Comparison of ENCODE assay signal across 17 cellular contexts in the genomic region with DNA sequence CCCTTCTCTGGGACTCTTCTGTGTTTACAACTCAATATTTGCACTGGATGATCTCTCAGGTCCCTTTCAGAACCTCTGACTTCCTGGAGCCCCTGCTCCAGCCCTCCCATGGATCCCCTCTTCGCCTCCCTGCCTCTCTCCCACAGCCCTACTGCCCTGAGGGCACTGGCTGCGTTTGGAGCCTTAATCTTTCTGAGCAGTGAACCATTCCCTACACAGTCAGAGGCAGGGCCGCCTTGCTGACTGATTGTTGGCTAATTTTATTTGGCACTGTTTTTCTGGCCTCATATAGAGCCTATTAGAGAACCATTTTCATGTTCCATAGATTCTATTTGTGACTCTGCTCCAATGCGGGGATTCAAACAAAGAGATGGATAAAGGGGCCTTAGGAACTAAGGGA.
A peak's percentile ranks its signal among the peaks of the same experiment; 100 is the strongest.
DNase-seq lines count a peak whose midpoint lies in the region; ATAC-seq and TF ChIP-seq lines count a peak whose summit lies in the region.
"Had no signal": no experiment of that assay in that cellular context is flagged by ENCODE, and none has a peak within 500 bp of the region (broad histone marks: within the 10 kb centered on the region; RNA-seq: fewer than 3 reads in every experiment).

No MANE protein-coding gene starts in this region.

- in situ Hi-C loops in GM23248 (cut with MboI), result no loop called here

- no peaks in the 10 kb centered on the region for H3K9me3 Mint-ChIP-seq in type B pancreatic cell

- H3K4me3 ChIP-seq in MG63, result no peak overlapping the region
- no peak overlapping the region for H3K4me3 ChIP-seq in GM23248
- H3K4me3 ChIP-seq in heart right ventricle, result no peak overlapping the region

- no peaks in the 10 kb centered on the region for H3K9me3 ChIP-seq in MG63
- no peaks in the 10 kb centered on the region for H3K9me3 ChIP-seq in GM23248 (ENCODE audit: low read depth)
- H3K9me3 ChIP-seq in heart right ventricle, result no peaks in the 10 kb centered on the region

- ATAC-seq in GM21526 (IDR thresholded peaks at IDR 0.05; ENCODE audit: low FRiP score, unreplicated experiment) (no peak), heart right ventricle (no peak)

- no peak overlapping the region for H3K4me2 ChIP-seq in GM23248 (ENCODE audit: unreplicated experiment)

- H3K9ac ChIP-seq in GM23248, result no peak overlapping the region

- no peaks in the 10 kb centered on the region for H3K36me3 ChIP-seq in MG63
- no peaks in the 10 kb centered on the region for H3K36me3 ChIP-seq in GM23248 (ENCODE audit: low read depth)
- no peaks in the 10 kb centered on the region for H3K36me3 ChIP-seq in heart right ventricle

- H3K27me3 Mint-ChIP-seq in type B pancreatic cell, result peaks cover 16% of the 10 kb centered on the region

- H3K27me3 ChIP-seq in MG63 (no peaks in the 10 kb centered on the region), GM23248 (replicated peaks; ENCODE audit: insufficient read depth) (no peaks in the 10 kb centered on the region), heart right ventricle (no peaks in the 10 kb centered on the region)

- no peak overlapping the region for H3K4me3 Mint-ChIP-seq in type B pancreatic cell
- H3K4me3 Mint-ChIP-seq: IgD-negative memory B cell had no signal

- no peak overlapping the region for H2AFZ ChIP-seq in GM23248

- WGBS in GM23248 (ENCODE audit: low coverage in 1 of 2, low lambda C conversion rate in 2 of 2, missing lambda C conversion rate in 2 of 2), 2 experiments, result 48 to 51% methylated on average over 4 of the region's 4 CpGs
- 59% methylated on average over 4 of the region's 4 CpGs for WGBS in heart right ventricle, 2 donors

- no peaks in the 10 kb centered on the region for H4K20me1 ChIP-seq in GM23248 (ENCODE audit: insufficient read depth)

- H3K27ac Mint-ChIP-seq in type B pancreatic cell, result peak overlapping the region; percentile 44
- H3K27ac Mint-ChIP-seq: IgD-negative memory B cell had no signal

- H3K4me1 Mint-ChIP-seq in type B pancreatic cell (ENCODE audit: unreplicated experiment), result peaks cover 25% of the 10 kb centered on the region

- TF ChIP-seq CTCF in type B pancreatic cell (conservative IDR thresholded peaks at IDR 0.05) (no peak), heart right ventricle (IDR thresholded peaks at IDR 0.05) (no peak)

- no peaks in the 10 kb centered on the region for H3K36me3 Mint-ChIP-seq in type B pancreatic cell
- H3K36me3 Mint-ChIP-seq: IgD-negative memory B cell had no signal

- H3K4me1 ChIP-seq in GM23248 (ENCODE audit: insufficient read depth), result peaks cover 15% of the 10 kb centered on the region
- peaks cover 0 to 14% (median 3%) of the 10 kb centered on the region in 9 donors for H3K4me1 ChIP-seq in heart right ventricle

- peaks cover 11% of the 10 kb centered on the region for H3F3A ChIP-seq in GM23248 (ENCODE audit: insufficient read depth)

- H3K79me2 ChIP-seq in GM23248 (ENCODE audit: insufficient read depth), result no peaks in the 10 kb centered on the region

- no peaks in the 10 kb centered on the region for H3K9me2 ChIP-seq in GM23248 (ENCODE audit: insufficient read depth)

- peak; percentile 25 for DNase-seq in MG63
- peak; percentile 2 for DNase-seq in astrocyte of the hippocampus (ENCODE audit: low read depth, low spot score)
- DNase-seq in left kidney (ENCODE audit: low read depth, low spot score), result peak; percentile 83
- no peak for DNase-seq in type B pancreatic cell (ENCODE audit: extremely low spot score, unreplicated experiment)
- no peak for DNase-seq in GM23248
- DNase-seq in heart right ventricle, result no peak
- DNase-seq: ACHN, Kasumi-1, NCI-H1105 treated with DMSO at 0.1 percent for 48 hours, NCI-H187 treated with DMSO at 0.1 percent for 48 hours, NCI-H2171, NCI-H748 treated with DMSO at 0.1 percent for 48 hours, OCI-M1, SHP77 treated with DMSO at 0.1 percent for 48 hours had no signal

- no peak overlapping the region for H3K27ac ChIP-seq in GM23248
- H3K27ac ChIP-seq in heart right ventricle, result no peak overlapping the region
- H3K27ac ChIP-seq: HL-60 had no signal

- intact Hi-C loops in heart right ventricle (cut with DNase I), result no loop called here

Comparison
In these comparisons a context has a peak if more than half of its experiments do, and no peak if none do; other contexts are left out.
1. DNase-seq: peak in MG63 (single experiment), astrocyte of the hippocampus (single experiment) and left kidney (single experiment); none in type B pancreatic cell (single experiment), GM23248 (single experiment) and heart right ventricle (0 of 2).